ENCODE assay signal across 21 cellular contexts in the genomic region with DNA sequence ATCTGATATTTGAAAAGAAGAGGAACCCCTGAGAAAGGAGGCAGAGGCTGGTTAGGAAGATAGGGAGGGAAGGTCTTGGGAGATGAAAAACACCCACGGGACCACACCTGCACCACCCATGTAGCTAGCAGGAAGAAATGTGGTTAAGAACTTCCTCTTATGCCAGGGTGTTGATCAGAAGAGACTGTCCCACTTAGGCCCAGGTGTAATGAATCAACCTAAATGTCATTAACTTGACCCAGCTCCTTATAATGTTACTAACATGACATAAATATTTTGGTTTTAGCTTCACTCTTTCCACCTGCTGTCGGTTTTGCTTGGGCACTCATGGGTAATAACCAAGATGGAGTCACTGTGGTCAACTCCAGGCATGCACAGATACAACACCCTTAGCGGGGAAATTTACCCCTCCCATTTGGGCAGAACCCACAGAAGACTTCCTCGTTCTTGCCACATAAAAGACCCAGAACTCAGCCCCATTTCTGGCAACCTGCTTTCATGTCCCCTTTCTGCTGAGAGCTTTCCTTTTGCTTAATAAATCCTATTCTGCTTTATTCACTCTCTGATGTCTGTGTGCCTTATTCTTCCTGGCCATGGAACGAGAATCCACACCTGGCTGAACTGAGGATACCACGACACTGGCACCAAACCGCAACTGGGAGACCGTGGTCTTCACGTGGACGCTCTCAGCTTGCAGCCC. TPM values are rescaled to one million over a fixed set of nuclear protein-coding genes. Genes with fewer than 3 reads are reported as not detected.
DNase-seq lines count a peak whose midpoint lies in the region; ATAC-seq and TF ChIP-seq lines count a peak whose summit lies in the region.
"Had no signal": no experiment of that assay in that cellular context is flagged by ENCODE, and none has a peak within 500 bp of the region (broad histone marks: within the 10 kb centered on the region; RNA-seq: fewer than 3 reads in every experiment).

No MANE protein-coding gene starts in this region.

- peaks cover 0 to 10% (median 0%) of the 10 kb centered on the region in 4 donors for H3K4me1 Mint-ChIP-seq in CD4-positive, CD25-positive, alpha-beta regulatory T cell
- peaks cover 0 to 7% (median 7%) of the 10 kb centered on the region in 3 donors for H3K4me1 Mint-ChIP-seq in IgD-negative memory B cell

- ATAC-seq in CD4-positive, CD25-positive, alpha-beta regulatory T cell (ENCODE audit: low read depth in 2 of 2), result no peak
- ATAC-seq in left colon (peak; percentile 7), GM18520 (IDR thresholded peaks at IDR 0.05; ENCODE audit: unreplicated experiment) (no peak), left ventricle myocardium superior (no peak)
- ATAC-seq: left lobe of liver, Panc1, right cardiac atrium had no signal

- H3K27me3 Mint-ChIP-seq in CD4-positive, CD25-positive, alpha-beta regulatory T cell, result no peaks in the 10 kb centered on the region
- no peaks in the 10 kb centered on the region for H3K27me3 Mint-ChIP-seq in IgD-negative memory B cell

- DNase-seq in CD4-positive, CD25-positive, alpha-beta regulatory T cell, result peak in 1 of 3 donors; percentile 35
- DNase-seq in left colon, result no peak
- DNase-seq in left ventricle myocardium superior, result no peak
- no peak for DNase-seq in sigmoid colon
- no peak for DNase-seq in stimulated activated CD4-positive, alpha-beta T cell treated with anti-CD3 and anti-CD28 coated beads, Interleukin-15, amount 100 ng/mL, for 24 hours
- DNase-seq: activated CD4-positive, alpha-beta T cell treated with anti-CD3 and anti-CD28 coated beads, Interleukin-2, amount 50 U/mL, for 1 hour; activated naive CD4-positive, alpha-beta T cell treated with Interleukin-2 at 50 U/mL for 16 hours; Caco-2; GM23248; NCI-H146; NCI-H774; right cardiac atrium; stimulated activated naive CD4-positive, alpha-beta T cell treated with Interleukin-2 at 50 U/mL for 16 hours; transverse colon had no signal

- intact Hi-C loops in left colon (cut with DNase I, micrococcal nuclease), result loop anchor here in 1 of 2 donors (10.0 kb wide), 1 partner anchor 50 kb away; no protein-coding TSS in a partner anchor
- intact Hi-C loops in left ventricle myocardium superior (cut with micrococcal nuclease), result no loop called here
- intact Hi-C loops in sigmoid colon (cut with DNase I), result no loop called here

- peak overlapping the region; percentile 6 for H3K4me3 ChIP-seq in CD4-positive, CD25-positive, alpha-beta regulatory T cell (ENCODE audit: low read depth, low read length)
- H3K4me3 ChIP-seq in sigmoid colon, result no peak overlapping the region
- H3K4me3 ChIP-seq: ascending aorta, GM23248, SK-N-MC, transverse colon had no signal

- no peak for TF ChIP-seq EP300 in sigmoid colon (IDR thresholded peaks at IDR 0.05)

- peaks cover 4% of the 10 kb centered on the region for H3K4me1 ChIP-seq in CD4-positive, CD25-positive, alpha-beta regulatory T cell (ENCODE audit: control insufficient read depth, insufficient read depth, low read length, poor library complexity, severe bottlenecking)
- H3K4me1 ChIP-seq in sigmoid colon, result no peaks in the 10 kb centered on the region
- H3K4me1 ChIP-seq: ascending aorta, Caco-2, transverse colon had no signal

- H3K9me3 ChIP-seq in CD4-positive, CD25-positive, alpha-beta regulatory T cell (ENCODE audit: control insufficient read depth in 2 of 2, low read length in 2 of 2), result peaks cover 52 to 100% of the 10 kb centered on the region in 2 experiments
- peaks cover 47 to 71% (median 54%) of the 10 kb centered on the region in 4 donors for H3K9me3 ChIP-seq in sigmoid colon

- no peak overlapping the region for H3K27ac ChIP-seq in CD4-positive, CD25-positive, alpha-beta regulatory T cell (ENCODE audit: insufficient read depth, low read length, poor library complexity, severe bottlenecking)
- no peak overlapping the region for H3K27ac ChIP-seq in sigmoid colon
- H3K27ac ChIP-seq: ascending aorta, GM23248, SK-N-MC, transverse colon had no signal

- H3K4me3 Mint-ChIP-seq in CD4-positive, CD25-positive, alpha-beta regulatory T cell, result peak overlapping the region in 2 of 4 donors; percentile 46 to 51
- H3K4me3 Mint-ChIP-seq in IgD-negative memory B cell, result peak overlapping the region in 1 of 4 donors; percentile 79

- TF ChIP-seq CTCF in sigmoid colon (IDR thresholded peaks at IDR 0.05), result no peak

- H3K9me3 Mint-ChIP-seq in CD4-positive, CD25-positive, alpha-beta regulatory T cell, result peaks cover 0 to 67% (median 28%) of the 10 kb centered on the region in 7 donors
- peaks cover 5 to 31% (median 16%) of the 10 kb centered on the region in 3 donors for H3K9me3 Mint-ChIP-seq in IgD-negative memory B cell

- TF ChIP-seq POLR2A in Raji (IDR thresholded peaks at IDR 0.05; ENCODE audit: insufficient read depth, low read depth, low read length), result 0 out of 2 replicates have a peak, but pooled peaks have one; percentile 7
- TF ChIP-seq POLR2A in sigmoid colon (IDR thresholded peaks at IDR 0.05), result no peak

- no peaks in the 10 kb centered on the region for H3K36me3 ChIP-seq in CD4-positive, CD25-positive, alpha-beta regulatory T cell (ENCODE audit: control insufficient read depth, insufficient read depth, low read length)
- peaks cover 0 to 6% (median 0%) of the 10 kb centered on the region in 4 donors for H3K36me3 ChIP-seq in sigmoid colon
- H3K36me3 ChIP-seq: ascending aorta, transverse colon had no signal

- 55 to 84% methylated on average over 10 of the region's 10 CpGs for WGBS in sigmoid colon, 2 donors

- no peak overlapping the region for H3K27ac Mint-ChIP-seq in CD4-positive, CD25-positive, alpha-beta regulatory T cell
- peak overlapping the region in 2 of 3 donors; percentile 70 to 85 for H3K27ac Mint-ChIP-seq in IgD-negative memory B cell

- no peaks in the 10 kb centered on the region for H3K27me3 ChIP-seq in CD4-positive, CD25-positive, alpha-beta regulatory T cell (ENCODE audit: control insufficient read depth, insufficient read depth, low read length)
- H3K27me3 ChIP-seq in sigmoid colon, result no peaks in the 10 kb centered on the region
- H3K27me3 ChIP-seq: ascending aorta, transverse colon had no signal

- H3K36me3 Mint-ChIP-seq in CD4-positive, CD25-positive, alpha-beta regulatory T cell, result peaks cover 4% of the 10 kb centered on the region
- peaks cover 3% of the 10 kb centered on the region for H3K36me3 Mint-ChIP-seq in IgD-negative memory B cell

RNA-seq across cellular contexts. Expression of gene ZNF141, which starts 46.8 kb away (rescaled TPM):
- total RNA-seq in CD4-positive, CD25-positive, alpha-beta regulatory T cell, result 17.3 TPM
- polyA plus RNA-seq in CD4-positive, CD25-positive, alpha-beta regulatory T cell, result 10 to 100 TPM in 3 of 4 donors, 1 to 10 TPM in 1; 8.2 to 12.0 (median 10.7) TPM
- polyA plus RNA-seq in IgD-negative memory B cell (10.5 TPM), sigmoid colon (1 to 10 TPM; 2.4 to 5.9 (median 3.2) TPM)
- total RNA-seq in left colon (10 to 100 TPM; 19.5 to 21.4 TPM), left ventricle myocardium superior (9.2 TPM), sigmoid colon (10 to 100 TPM; 17.4 to 24.4 (median 23.2) TPM)

Comparison
In these comparisons a context has a peak if more than half of its experiments do, and no peak if none do; other contexts are left out.
1. H3K27ac Mint-ChIP-seq: peak in IgD-negative memory B cell (2 of 3); none in CD4-positive, CD25-positive, alpha-beta regulatory T cell (0 of 3).